10 cellular contexts compared by ENCODE assay signal in the genomic region with DNA sequence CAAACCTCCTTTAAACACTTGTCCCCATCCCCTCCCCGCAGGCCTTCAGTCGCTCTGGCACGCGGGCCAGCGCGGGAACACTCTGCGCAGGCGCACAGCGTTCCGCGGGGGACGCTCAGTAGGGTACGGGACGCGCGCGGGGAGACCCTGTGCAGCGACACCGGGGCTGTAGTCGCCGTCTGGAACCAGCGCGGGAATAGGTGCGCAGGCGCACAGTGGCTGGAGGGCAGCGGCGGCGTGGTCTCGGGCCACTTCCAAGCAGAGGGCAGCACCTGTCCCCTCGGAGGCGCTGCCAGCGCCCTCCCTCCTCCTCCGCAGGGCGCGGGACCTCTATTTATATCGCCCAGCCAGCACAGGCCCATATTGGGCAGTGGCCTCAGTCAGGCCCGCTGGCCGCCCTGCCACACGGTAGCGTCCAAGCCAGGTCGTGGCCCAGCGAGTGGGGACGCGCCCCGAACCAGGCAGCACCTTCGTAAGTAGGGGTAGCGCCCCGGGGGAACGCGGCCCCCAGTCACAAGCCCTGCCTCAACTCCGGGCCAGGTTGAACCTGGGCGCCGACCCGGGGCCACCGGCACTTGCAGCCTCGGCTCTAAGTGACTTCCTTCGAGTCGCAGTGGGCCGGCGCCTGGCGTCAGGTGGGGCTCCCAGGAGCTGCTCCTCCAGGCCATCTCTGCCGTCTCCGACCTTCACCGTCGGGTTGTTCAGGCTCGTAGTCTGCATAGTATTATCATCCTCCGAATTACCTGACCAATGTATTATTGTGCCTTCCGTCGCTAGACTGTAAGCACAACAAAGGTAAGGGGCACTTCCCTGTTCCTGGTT. TPM values are rescaled to one million over a fixed set of nuclear protein-coding genes. Genes with fewer than 3 reads are reported as not detected.
DNase-seq lines count a peak whose midpoint lies in the region; ATAC-seq, FAIRE-seq and TF ChIP-seq lines count a peak whose summit lies in the region.
"Had no signal": no experiment of that assay in that cellular context is flagged by ENCODE, and none has a peak within 500 bp of the region (broad histone marks: within the 10 kb centered on the region; RNA-seq: fewer than 3 reads in every experiment).

A gene with protein sequence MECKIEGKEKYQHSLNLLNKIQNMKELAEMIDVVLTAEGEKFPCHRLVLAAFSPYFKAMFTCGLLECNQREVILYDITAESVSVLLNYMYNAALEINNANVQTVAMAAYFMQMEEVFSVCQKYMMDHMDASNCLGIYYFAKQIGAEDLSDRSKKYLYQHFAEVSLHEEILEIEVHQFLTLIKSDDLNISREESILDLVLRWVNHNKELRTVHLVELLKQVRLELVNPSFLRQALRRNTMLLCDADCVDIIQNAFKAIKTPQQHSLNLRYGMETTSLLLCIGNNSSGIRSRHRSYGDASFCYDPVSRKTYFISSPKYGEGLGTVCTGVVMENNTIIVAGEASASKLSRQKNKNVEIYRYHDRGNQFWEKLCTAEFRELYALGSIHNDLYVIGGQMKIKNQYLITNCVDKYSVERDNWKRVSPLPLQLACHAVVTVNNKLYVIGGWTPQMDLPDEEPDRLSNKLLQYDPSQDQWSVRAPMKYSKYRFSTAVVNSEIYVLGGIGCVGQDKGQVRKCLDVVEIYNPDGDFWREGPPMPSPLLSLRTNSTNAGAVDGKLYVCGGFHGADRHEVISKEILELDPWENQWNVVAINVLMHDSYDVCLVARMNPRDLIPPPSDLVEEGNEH (plus strand): TSS at position 118 of the 822 bp plus-strand sequence. CDS start 7,830 bp downstream, outside the sequence.

- WGBS in upper lobe of left lung, 2 donors = 33 to 76% methylated on average over 9 to 35 of the region's 69 CpGs

- no TSS peak for BruUV-seq in endothelial cell of umbilical vein (replicated peaks; lab: Mats Ljungman, UMichigan)

- H3K4me3 ChIP-seq in endothelial cell of umbilical vein (replicated peaks in 1 of 3; ENCODE audit: insufficient read depth in 1 of 3, low read depth in 1 of 3, low read length in 3 of 3) = no peak within 1 kb of the TSS
- peak within 1 kb of the TSS; percentile 60 to 63 for H3K4me3 ChIP-seq in muscle layer of duodenum (ENCODE audit: low read depth in 1 of 2, low read length in 2 of 2)
- peak within 1 kb of the TSS; percentile 17 to 55 (median 42) for H3K4me3 ChIP-seq in upper lobe of left lung
- H3K4me3 ChIP-seq: BLaER1 had no signal

- ATAC-seq in activated CD8-positive, alpha-beta memory T cell treated with anti-CD3 and anti-CD28 coated beads, Interleukin-2, amount 10 ng/mL, durations not matched to agents 7 days and 5 days = no peak
- ATAC-seq in upper lobe of left lung (ENCODE audit: low FRiP score in 2 of 2) (peak; percentile 56 to 67), GM21825 (IDR thresholded peaks at IDR 0.05; ENCODE audit: unreplicated experiment) (no peak)

- no peak for TF ChIP-seq POLR2A in endothelial cell of umbilical vein (IDR thresholded peaks at IDR 0.05; ENCODE audit: low read depth, low read length)
- TF ChIP-seq POLR2A in upper lobe of left lung (IDR thresholded peaks at IDR 0.05) = peak in 1 of 4 donors; percentile 8

- peak within 1 kb of the TSS; percentile 41 for H3K4me2 ChIP-seq in endothelial cell of umbilical vein (ENCODE audit: insufficient read depth, low read length)
- H3K4me2 ChIP-seq: BLaER1 had no signal

- H3K9me1 ChIP-seq in endothelial cell of umbilical vein (replicated peaks; ENCODE audit: control insufficient read depth, extremely low read depth, insufficient read depth, low read length) = no peaks in the 10 kb centered on the region

- FAIRE-seq in endothelial cell of umbilical vein (lab: Jason Lieb, UNC) = no peak

- H3K4me1 ChIP-seq in endothelial cell of umbilical vein (ENCODE audit: control insufficient read depth, extremely low read depth, insufficient read depth, low read length) (no peaks in the 10 kb centered on the region), muscle layer of duodenum (ENCODE audit: control insufficient read depth in 1 of 2, insufficient read depth in 2 of 2, low read length in 2 of 2) (peaks cover 9 to 14% of the 10 kb centered on the region in 2 donors), upper lobe of left lung (peaks cover 14 to 25% (median 22%) of the 10 kb centered on the region in 4 donors)
- H3K4me1 ChIP-seq: BLaER1 had no signal

- peaks cover 70% of the 10 kb centered on the region for H3K27me3 Mint-ChIP-seq in activated CD8-positive, alpha-beta memory T cell treated with anti-CD3 and anti-CD28 coated beads, Interleukin-2, amount 10 ng/mL, durations not matched to agents 7 days and 5 days

- no peak for DNase-seq in activated CD8-positive, alpha-beta memory T cell treated with anti-CD3 and anti-CD28 coated beads, Interleukin-2, amount 10 ng/mL, durations not matched to agents 7 days and 5 days
- DNase-seq in activated CD8-positive, alpha-beta memory T cell treated with anti-CD3 and anti-CD28 coated beads, Interleukin-2, amount 50 U/mL, for 4 hours = no peak
- DNase-seq in endothelial cell of umbilical vein (ENCODE audit: low read depth, low spot score) = no peak
- peak; percentile 35 to 88 for DNase-seq in upper lobe of left lung
- DNase-seq in activated CD4-positive, CD25-positive, alpha-beta regulatory T cell treated with anti-CD3 and anti-CD28 coated beads, Interleukin-2, amount 50 U/mL, for 72 hours = no peak
- DNase-seq in HK-2 (ENCODE audit: unreplicated experiment) = no peak
- DNase-seq: activated CD4-positive, alpha-beta T cell treated with anti-CD3 and anti-CD28 coated beads, Interleukin-2, amount 50 U/mL, for 4 hours had no signal

- peak within 1 kb of the TSS; percentile 15 for H3K4me3 Mint-ChIP-seq in activated CD8-positive, alpha-beta memory T cell treated with anti-CD3 and anti-CD28 coated beads, Interleukin-2, amount 10 ng/mL, durations not matched to agents 7 days and 5 days

- no peaks in the 10 kb centered on the region for H3K9me3 ChIP-seq in endothelial cell of umbilical vein (replicated peaks; ENCODE audit: control insufficient read depth, insufficient read depth, low read length)
- no peaks in the 10 kb centered on the region for H3K9me3 ChIP-seq in muscle layer of duodenum (ENCODE audit: control insufficient read depth in 1 of 2, low read length in 2 of 2)
- H3K9me3 ChIP-seq in upper lobe of left lung = no peaks in the 10 kb centered on the region

- H3K27ac ChIP-seq in endothelial cell of umbilical vein (ENCODE audit: insufficient read depth, low read depth, low read length) = no peak within 1 kb of the TSS
- peak within 1 kb of the TSS; percentile 49 for H3K27ac ChIP-seq in muscle layer of duodenum (ENCODE audit: low read length)
- H3K27ac ChIP-seq in upper lobe of left lung = peak within 1 kb of the TSS in 1 of 4 donors; percentile 60
- H3K27ac ChIP-seq: BLaER1 had no signal

- no peak for TF ChIP-seq EP300 in upper lobe of left lung (IDR thresholded peaks at IDR 0.05)

- peaks cover 2% of the 10 kb centered on the region for H3K9me3 Mint-ChIP-seq in activated CD8-positive, alpha-beta memory T cell treated with anti-CD3 and anti-CD28 coated beads, Interleukin-2, amount 10 ng/mL, durations not matched to agents 7 days and 5 days (ENCODE audit: low read depth)

- intact Hi-C loops in endothelial cell of umbilical vein (cut with micrococcal nuclease) = no loop called here

- peak within 1 kb of the TSS; percentile 38 for H2AFZ ChIP-seq in endothelial cell of umbilical vein (ENCODE audit: low read depth, low read length)

- POLR2A ChIA-PET in endothelial cell of umbilical vein (lab: Charles Lee) = no interaction called here

- H3K4me1 Mint-ChIP-seq in activated CD8-positive, alpha-beta memory T cell treated with anti-CD3 and anti-CD28 coated beads, Interleukin-2, amount 10 ng/mL, durations not matched to agents 7 days and 5 days = peaks cover 9% of the 10 kb centered on the region

- H3K27ac Mint-ChIP-seq in activated CD8-positive, alpha-beta memory T cell treated with anti-CD3 and anti-CD28 coated beads, Interleukin-2, amount 10 ng/mL, durations not matched to agents 7 days and 5 days = no peak within 1 kb of the TSS

- peaks cover 2% of the 10 kb centered on the region for H3K36me3 Mint-ChIP-seq in activated CD8-positive, alpha-beta memory T cell treated with anti-CD3 and anti-CD28 coated beads, Interleukin-2, amount 10 ng/mL, durations not matched to agents 7 days and 5 days

- H3K36me3 ChIP-seq in endothelial cell of umbilical vein (ENCODE audit: control insufficient read depth in 2 of 2, extremely low read depth in 1 of 2, insufficient read depth in 2 of 2, low read length in 2 of 2) = no peaks in the 10 kb centered on the region
- H3K36me3 ChIP-seq in muscle layer of duodenum (ENCODE audit: control insufficient read depth in 1 of 2, insufficient read depth in 2 of 2, low read length in 2 of 2) = no peaks in the 10 kb centered on the region
- H3K36me3 ChIP-seq in upper lobe of left lung = no peaks in the 10 kb centered on the region
- H3K36me3 ChIP-seq: BLaER1 had no signal

- H3K9ac ChIP-seq in endothelial cell of umbilical vein (replicated peaks; ENCODE audit: extremely low read depth, insufficient read depth, low read length) = no peak within 1 kb of the TSS
- H3K9ac ChIP-seq: BLaER1 had no signal

- H4K20me1 ChIP-seq in endothelial cell of umbilical vein (replicated peaks; ENCODE audit: control insufficient read depth, extremely low read depth, insufficient read depth, low read length) = no peaks in the 10 kb centered on the region
- H4K20me1 ChIP-seq: BLaER1 had no signal

- dilution Hi-C loops in endothelial cell of umbilical vein (cut with MboI; ENCODE audit: extremely low pct_ligation_motif_present, low sequenced_read_pairs) = no loop called here

- H3K27me3 ChIP-seq in endothelial cell of umbilical vein (ENCODE audit: control insufficient read depth in 2 of 2, insufficient read depth in 2 of 2, low read length in 2 of 2) = peaks cover 41 to 47% of the 10 kb centered on the region in 2 experiments
- H3K27me3 ChIP-seq in muscle layer of duodenum (ENCODE audit: low read depth, low read length) = no peaks in the 10 kb centered on the region
- peaks cover 0 to 4% (median 0%) of the 10 kb centered on the region in 4 donors for H3K27me3 ChIP-seq in upper lobe of left lung
- H3K27me3 ChIP-seq: BLaER1 had no signal

- no peaks in the 10 kb centered on the region for H3K79me2 ChIP-seq in endothelial cell of umbilical vein (ENCODE audit: control insufficient read depth, insufficient read depth, low read length)

- CTCF ChIA-PET in activated CD8-positive, alpha-beta memory T cell treated with anti-CD3 and anti-CD28 coated beads, Interleukin-2, amount 10 ng/mL, durations not matched to agents 7 days and 5 days (lab: Charles Lee) = interaction anchor here (0.7 kb wide), 1 partner anchor 327 kb away, joined by 5 read pairs; no protein-coding TSS in a partner anchor
- CTCF ChIA-PET in endothelial cell of umbilical vein (lab: Charles Lee) = interaction anchor here (1.0 to 1.5 kb wide), 2 partner anchors 124 to 224 kb away, joined by 3 read pairs; no protein-coding TSS in a partner anchor

- TF ChIP-seq CTCF in endothelial cell of umbilical vein (IDR thresholded peaks at IDR 0.05; ENCODE audit: extremely low read depth in 1 of 2, insufficient read depth in 1 of 2, low read depth in 1 of 2, low read length in 2 of 2) = no peak
- no peak for TF ChIP-seq CTCF in upper lobe of left lung (IDR thresholded peaks at IDR 0.05)

RNA-seq across cellular contexts. Expression of the gene that starts here (rescaled TPM):
- total RNA-seq in activated CD8-positive, alpha-beta memory T cell treated with anti-CD3 and anti-CD28 coated beads, Interleukin-2, amount 10 ng/mL, durations not matched to agents 7 days and 5 days = not detected
- total RNA-seq in endothelial cell of umbilical vein (not detected in 2 replicates), upper lobe of left lung (1 to 10 TPM in 2 of 6 donors, under 1 TPM in 4; 0.37 to 2.1 (median 0.71) TPM)
- polyA plus RNA-seq in endothelial cell of umbilical vein = not detected in 2 replicates
- not detected in 2 replicates for polyA plus RNA-seq in endothelial cell of umbilical vein (2011; cell fraction: cytosol; rRNA removed)
- polyA plus RNA-seq in endothelial cell of umbilical vein (2011; cell fraction: nucleus; rRNA removed) = not detected in 2 replicates
- not detected in 2 replicates for polyA plus RNA-seq in endothelial cell of umbilical vein (2012)
- not detected in 2 replicates for polyA minus RNA-seq in endothelial cell of umbilical vein
- not detected for polyA minus RNA-seq in endothelial cell of umbilical vein (2011; cell fraction: cytosol; rRNA and poly(A)+ RNA removed)
- not detected in 2 replicates for polyA minus RNA-seq in endothelial cell of umbilical vein (2011; cell fraction: nucleus; rRNA and poly(A)+ RNA removed)

Comparison
In these comparisons a context has a peak if more than half of its experiments do, and no peak if none do; other contexts are left out.
1. ATAC-seq: peak in upper lobe of left lung (2 of 2); none in activated CD8-positive, alpha-beta memory T cell treated with anti-CD3 and anti-CD28 coated beads, Interleukin-2, amount 10 ng/mL, durations not matched to agents 7 days and 5 days (single experiment) and GM21825 (single experiment).
2. DNase-seq: peak in upper lobe of left lung (2 of 2); none in activated CD8-positive, alpha-beta memory T cell treated with anti-CD3 and anti-CD28 coated beads, Interleukin-2, amount 10 ng/mL, durations not matched to agents 7 days and 5 days (single experiment), activated CD8-positive, alpha-beta memory T cell treated with anti-CD3 and anti-CD28 coated beads, Interleukin-2, amount 50 U/mL, for 4 hours (single experiment), endothelial cell of umbilical vein (single experiment), activated CD4-positive, CD25-positive, alpha-beta regulatory T cell treated with anti-CD3 and anti-CD28 coated beads, Interleukin-2, amount 50 U/mL, for 72 hours (single experiment) and HK-2 (single experiment).
3. H3K4me3 ChIP-seq: peak in muscle layer of duodenum (2 of 2) and upper lobe of left lung (4 of 4); none in endothelial cell of umbilical vein (0 of 3).